Comparison of ENCODE assay signal across 8 cellular contexts in the genomic region with DNA sequence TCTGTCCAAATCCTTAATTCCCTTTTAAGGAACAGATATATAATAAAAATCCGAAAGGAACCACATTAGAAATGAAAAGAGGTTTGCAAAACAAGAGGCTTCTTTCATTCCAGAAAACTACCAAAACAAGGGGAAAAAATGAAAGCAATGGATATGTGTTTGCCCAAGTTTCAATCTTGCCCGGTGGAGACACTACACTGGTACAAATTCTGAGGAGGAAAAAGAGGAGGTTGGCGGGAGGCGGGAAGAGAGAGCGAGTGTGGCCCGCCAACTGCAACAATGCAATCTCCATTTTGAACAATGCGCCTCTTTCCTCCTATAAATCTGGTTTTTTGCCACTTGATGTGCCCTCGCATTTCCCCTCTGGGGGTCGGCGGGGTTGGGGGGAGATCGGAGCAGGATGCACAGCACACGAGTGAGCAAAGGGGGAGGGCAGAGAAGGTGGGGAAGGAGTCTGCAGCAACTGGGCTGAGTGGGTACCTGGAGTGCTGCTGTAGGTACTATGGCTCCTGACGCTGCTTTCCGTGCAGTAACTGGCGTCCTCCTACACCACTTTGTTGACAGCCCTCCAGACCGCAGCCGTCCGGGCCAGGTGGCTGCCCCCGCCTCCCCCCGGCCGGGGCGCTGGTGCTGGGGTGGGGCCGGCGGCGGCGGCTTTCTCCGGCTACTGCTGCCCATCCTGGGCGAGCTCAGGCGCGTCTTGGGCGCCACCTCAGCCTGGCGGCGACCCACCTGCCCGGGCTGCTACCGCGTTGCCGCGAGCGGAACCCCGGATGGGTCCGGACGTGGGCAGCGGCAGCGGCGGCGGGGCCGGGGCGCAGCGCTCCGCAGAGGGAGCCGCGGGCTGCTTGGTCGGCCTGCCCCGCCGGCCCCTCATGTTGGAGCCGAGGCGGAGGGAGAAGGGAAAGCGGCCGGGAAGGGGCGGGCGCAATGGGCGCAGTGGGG.
DNase-seq lines count a peak whose midpoint lies in the region; ATAC-seq and TF ChIP-seq lines count a peak whose summit lies in the region.

No MANE protein-coding gene starts in this region.

- no peaks in the 10 kb centered on the region for H3K9me2 ChIP-seq in Karpas-422 (replicated peaks; ENCODE audit: insufficient read depth, low read length)

- ATAC-seq in GM21825 (IDR thresholded peaks at IDR 0.05; ENCODE audit: unreplicated experiment) (peak; percentile 60), foreskin keratinocyte (peak; percentile 66), omental fat pad (ENCODE audit: low FRiP score) (peak; percentile 65)
- ATAC-seq in activated T-cell treated with anti-CD3 and anti-CD28 coated beads, Interleukin-2, amount 50 U/mL, for 72 hours (replicated peaks in 1 of 2) = peak; percentile 65 to 71

- TF ChIP-seq CTCF in foreskin keratinocyte (conservative IDR thresholded peaks at IDR 0.05) (no peak), omental fat pad (IDR thresholded peaks at IDR 0.05) (no peak), thyroid gland (IDR thresholded peaks at IDR 0.05) (no peak)

- H3K9me3 Mint-ChIP-seq in activated T-cell treated with anti-CD3 and anti-CD28 coated beads, Interleukin-2, amount 50 U/mL, for 72 hours = no peaks in the 10 kb centered on the region

- H3K9me3 ChIP-seq in Karpas-422 (ENCODE audit: low read length) = no peaks in the 10 kb centered on the region
- H3K9me3 ChIP-seq in thyroid gland = no peaks in the 10 kb centered on the region

- peak overlapping the region; percentile 87 for H3K4me2 ChIP-seq in Karpas-422 (ENCODE audit: low read depth, low read length, poor library complexity, severe bottlenecking)

- no peaks in the 10 kb centered on the region for H3K27me3 ChIP-seq in Karpas-422 (ENCODE audit: low read length)
- no peaks in the 10 kb centered on the region for H3K27me3 ChIP-seq in foreskin keratinocyte
- no peaks in the 10 kb centered on the region for H3K27me3 ChIP-seq in thyroid gland

- intact Hi-C loops in thyroid gland (cut with DNase I) = no loop called here

- peak overlapping the region; percentile 94 for H3K27ac Mint-ChIP-seq in activated T-cell treated with anti-CD3 and anti-CD28 coated beads, Interleukin-2, amount 50 U/mL, for 72 hours

- peak overlapping the region; percentile 76 for H3K4me3 ChIP-seq in Karpas-422 (ENCODE audit: low read length)
- peak overlapping the region; percentile 37 to 68 (median 59) for H3K4me3 ChIP-seq in thyroid gland (replicated peaks in 1 of 3)

- no peaks in the 10 kb centered on the region for H4K20me1 ChIP-seq in Karpas-422 (ENCODE audit: insufficient read depth, low read depth, low read length)

- H3K79me2 ChIP-seq in Karpas-422 (ENCODE audit: low read length) = peaks cover 52% of the 10 kb centered on the region

- peaks cover 8 to 12% of the 10 kb centered on the region in 2 donors for H3K36me3 Mint-ChIP-seq in activated T-cell treated with anti-CD3 and anti-CD28 coated beads, Interleukin-2, amount 50 U/mL, for 72 hours (ENCODE audit: insufficient read depth in 2 of 2)

- TF ChIP-seq POLR2A in thyroid gland (IDR thresholded peaks at IDR 0.05) = peak in 1 of 2 donors; percentile 43

- peaks cover 33% of the 10 kb centered on the region for H3K4me1 ChIP-seq in Karpas-422 (ENCODE audit: low read length)
- peaks cover 12% of the 10 kb centered on the region for H3K4me1 ChIP-seq in foreskin keratinocyte
- H3K4me1 ChIP-seq in thyroid gland = peaks cover 9 to 10% of the 10 kb centered on the region in 2 donors

- peak; percentile 85 for DNase-seq in D341Med (ENCODE audit: low spot score)
- peak; percentile 95 for DNase-seq in Karpas-422
- peak; percentile 74 to 76 for DNase-seq in activated T-cell treated with anti-CD3 and anti-CD28 coated beads, Interleukin-2, amount 50 U/mL, for 72 hours
- peak in 1 of 2 donors; percentile 62 for DNase-seq in foreskin keratinocyte
- DNase-seq in omental fat pad (ENCODE audit: low spot score) = no peak
- peak; percentile 65 to 70 for DNase-seq in thyroid gland
- DNase-seq in GDM1 (lab: John Stamatoyannopoulos, UW) = no peak

- peaks cover 15% of the 10 kb centered on the region for H3K36me3 ChIP-seq in Karpas-422 (ENCODE audit: insufficient read depth, low read length)
- H3K36me3 ChIP-seq in thyroid gland = no peaks in the 10 kb centered on the region

- peak overlapping the region; percentile 73 for H2AFZ ChIP-seq in Karpas-422 (ENCODE audit: low read length)

- H3K4me3 Mint-ChIP-seq in activated T-cell treated with anti-CD3 and anti-CD28 coated beads, Interleukin-2, amount 50 U/mL, for 72 hours = peak overlapping the region; percentile 91 to 96

- peak overlapping the region; percentile 79 for H3K9ac ChIP-seq in Karpas-422 (ENCODE audit: low read length)

- no peaks in the 10 kb centered on the region for H3K27me3 Mint-ChIP-seq in activated T-cell treated with anti-CD3 and anti-CD28 coated beads, Interleukin-2, amount 50 U/mL, for 72 hours (ENCODE audit: low read depth)

- WGBS in thyroid gland, 2 donors = 2 to 4% methylated on average over 12 to 34 of the region's 62 CpGs

- H3K27ac ChIP-seq in Karpas-422 (ENCODE audit: low read length) (peak overlapping the region; percentile 81), foreskin keratinocyte (peak overlapping the region; percentile 63), thyroid gland (peak overlapping the region; percentile 83 to 85 (median 84))

- H3K4me1 Mint-ChIP-seq in activated T-cell treated with anti-CD3 and anti-CD28 coated beads, Interleukin-2, amount 50 U/mL, for 72 hours (ENCODE audit: low read depth) = peaks cover 53% of the 10 kb centered on the region

Comparison
In these comparisons a context has a peak if more than half of its experiments do, and no peak if none do; other contexts are left out.
1. DNase-seq: peak in D341Med (single experiment), Karpas-422 (single experiment), activated T-cell treated with anti-CD3 and anti-CD28 coated beads, Interleukin-2, amount 50 U/mL, for 72 hours (2 of 2) and thyroid gland (2 of 2); none in omental fat pad (single experiment) and GDM1 (single experiment).
2. Peak in every context shown above with its lines, with median percentiles within 50 percentile points of each other: ATAC-seq and H3K27ac ChIP-seq.